In the genomic region with DNA sequence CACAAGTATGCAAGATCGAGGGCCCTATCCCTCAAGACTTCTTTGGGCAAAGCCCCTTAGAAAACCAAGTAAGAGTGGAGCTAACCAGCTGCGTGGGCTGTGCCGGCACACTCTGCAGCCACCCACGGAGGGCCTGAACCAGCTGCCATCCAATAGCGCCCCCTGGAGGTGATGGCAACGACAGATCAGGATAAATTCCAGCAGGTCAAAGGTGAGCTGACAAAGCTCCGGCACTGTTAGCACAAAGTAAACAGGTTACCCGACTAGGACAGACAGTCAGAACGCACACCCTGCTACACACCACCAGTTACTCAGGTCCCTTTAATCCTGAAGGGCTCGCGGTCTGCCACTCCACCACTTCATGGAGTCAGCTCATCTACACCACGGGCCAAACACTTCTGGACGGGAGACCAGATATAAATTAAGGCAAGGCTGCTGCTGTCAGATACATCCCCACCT, we compare ENCODE assay signal across 8 cellular contexts. TPM values are rescaled to one million over a fixed set of nuclear protein-coding genes. Genes with fewer than 3 reads are reported as not detected.
DNase-seq lines count a peak whose midpoint lies in the region; FAIRE-seq and TF ChIP-seq lines count a peak whose summit lies in the region.

No MANE protein-coding gene starts in this region.

- peaks cover 61% of the 10 kb centered on the region for H3K36me3 Mint-ChIP-seq in activated T-helper 2 cell treated with anti-CD3 and anti-CD28 coated beads, Interferon-gamma antibody, Interleukin-2, Interleukin-4, amounts not matched to agents 10 μg/mL and 5 μg/mL and 100 μg/mL, durations not matched to agents 14 hours and 24 hours and 36 hours (ENCODE audit: low read depth)

- H3K4me3 ChIP-seq in AG09309 (ENCODE audit: control insufficient read depth, low read depth, low read length) (no peak overlapping the region), Peyer's patch (no peak overlapping the region)

- no peaks in the 10 kb centered on the region for H3K27me3 ChIP-seq in Peyer's patch

- no peak overlapping the region for H3K27ac Mint-ChIP-seq in activated T-helper 2 cell treated with anti-CD3 and anti-CD28 coated beads, Interferon-gamma antibody, Interleukin-2, Interleukin-4, amounts not matched to agents 10 μg/mL and 5 μg/mL and 100 μg/mL, durations not matched to agents 14 hours and 24 hours and 36 hours

- no peak for TF ChIP-seq POLR2A in Peyer's patch (IDR thresholded peaks at IDR 0.05)

- H3K4me3 Mint-ChIP-seq in activated T-helper 2 cell treated with anti-CD3 and anti-CD28 coated beads, Interferon-gamma antibody, Interleukin-2, Interleukin-4, amounts not matched to agents 10 μg/mL and 5 μg/mL and 100 μg/mL, durations not matched to agents 14 hours and 24 hours and 36 hours (ENCODE audit: low read depth), result no peak overlapping the region

- FAIRE-seq in GM19239 (lab: Jason Lieb, UNC), result peak; percentile 18

- TF ChIP-seq CTCF in AG09309 (IDR thresholded peaks at IDR 0.05; ENCODE audit: control insufficient read depth, insufficient read depth, low read depth, low read length, missing control alignments) (peak; percentile 75), Peyer's patch (IDR thresholded peaks at IDR 0.05) (peak; percentile 27 to 83 (median 75))

- H3K4me1 ChIP-seq in Peyer's patch, result peaks cover 0 to 22% (median 4%) of the 10 kb centered on the region in 4 donors

- no peaks in the 10 kb centered on the region for H3K27me3 Mint-ChIP-seq in activated T-helper 2 cell treated with anti-CD3 and anti-CD28 coated beads, Interferon-gamma antibody, Interleukin-2, Interleukin-4, amounts not matched to agents 10 μg/mL and 5 μg/mL and 100 μg/mL, durations not matched to agents 14 hours and 24 hours and 36 hours (ENCODE audit: low read depth)

- peaks cover 42% of the 10 kb centered on the region for H3K4me1 Mint-ChIP-seq in activated T-helper 2 cell treated with anti-CD3 and anti-CD28 coated beads, Interferon-gamma antibody, Interleukin-2, Interleukin-4, amounts not matched to agents 10 μg/mL and 5 μg/mL and 100 μg/mL, durations not matched to agents 14 hours and 24 hours and 36 hours (ENCODE audit: low read depth)

- DNase-seq in AG09309 (ENCODE audit: low read depth) (no peak), GM19239 (ENCODE audit: insufficient read length, low spot score) (peak; percentile 56), Peyer's patch (peak; percentile 61 to 86 (median 82)), glomerular endothelial cell (ENCODE audit: extremely low read depth, low read depth, low spot score) (peak; percentile 41), pulmonary artery endothelial cell (ENCODE audit: low read depth, low spot score) (peak; percentile 46), SKM-1 treated with dmso at 0.1 percent for 144 hours (lab: John Stamatoyannopoulos, UW; ENCODE audit: unreplicated experiment) (no peak), NCI-H1092 treated with DMSO at 0.1 percent for 48 hours (lab: John Stamatoyannopoulos, UW) (no peak)
- peak; percentile 61 for DNase-seq in activated T-helper 2 cell treated with anti-CD3 and anti-CD28 coated beads, Interferon-gamma antibody, Interleukin-2, Interleukin-4, amounts not matched to agents 10 μg/mL and 5 μg/mL and 100 μg/mL, durations not matched to agents 14 hours and 24 hours and 36 hours (ENCODE audit: low spot score)

- H3K9me3 ChIP-seq in Peyer's patch, result no peaks in the 10 kb centered on the region

- peaks cover 0 to 31% (median 0%) of the 10 kb centered on the region in 3 donors for H3K36me3 ChIP-seq in Peyer's patch

- peak overlapping the region in 1 of 4 donors; percentile 19 for H3K27ac ChIP-seq in Peyer's patch

- no peaks in the 10 kb centered on the region for H3K9me3 Mint-ChIP-seq in activated T-helper 2 cell treated with anti-CD3 and anti-CD28 coated beads, Interferon-gamma antibody, Interleukin-2, Interleukin-4, amounts not matched to agents 10 μg/mL and 5 μg/mL and 100 μg/mL, durations not matched to agents 14 hours and 24 hours and 36 hours

- intact Hi-C loops in activated T-helper 2 cell treated with anti-CD3 and anti-CD28 coated beads, Interferon-gamma antibody, Interleukin-2, Interleukin-4, amounts not matched to agents 10 μg/mL and 5 μg/mL and 100 μg/mL, durations not matched to agents 14 hours and 24 hours and 36 hours (cut with micrococcal nuclease), result loop anchor here (1.0 kb wide), 1 partner anchor 244 kb away; no protein-coding TSS in a partner anchor

RNA-seq across cellular contexts. Expression of a gene that starts 4.9 kb away (rescaled TPM):
- total RNA-seq in Peyer's patch, result 1 to 10 TPM; 3.2 to 9.1 (median 5.5) TPM
- 10.5 and 10.6 TPM in 2 replicates for total RNA-seq in activated T-helper 2 cell treated with anti-CD3 and anti-CD28 coated beads, Interferon-gamma antibody, Interleukin-2, Interleukin-4, amounts not matched to agents 10 μg/mL and 5 μg/mL and 100 μg/mL, durations not matched to agents 14 hours and 24 hours and 36 hours
- total RNA-seq in glomerular endothelial cell, result 5.3 and 8.0 TPM in 2 replicates
- total RNA-seq in pulmonary artery endothelial cell, result 6.0 and 7.4 TPM in 2 replicates

RNA-seq across cellular contexts. Expression of a gene that starts 14.9 kb away (rescaled TPM):
- total RNA-seq in Peyer's patch, result 10 to 100 TPM in 1 of 4 donors, 1 to 10 TPM in 2, not detected in 1; 9.6 to 13.8 (median 9.9) TPM
- not detected in 2 replicates for total RNA-seq in activated T-helper 2 cell treated with anti-CD3 and anti-CD28 coated beads, Interferon-gamma antibody, Interleukin-2, Interleukin-4, amounts not matched to agents 10 μg/mL and 5 μg/mL and 100 μg/mL, durations not matched to agents 14 hours and 24 hours and 36 hours
- not detected in 2 replicates for total RNA-seq in glomerular endothelial cell
- total RNA-seq in pulmonary artery endothelial cell, result not detected in 2 replicates

RNA-seq across cellular contexts. Expression of a gene that starts 44.1 kb away (rescaled TPM):
- total RNA-seq in Peyer's patch (1 to 10 TPM in 2 of 4 donors, not detected in 2; 1.1 to 1.2 TPM), glomerular endothelial cell (0.05 TPM in 1 of 2 replicates, not detected in the other), pulmonary artery endothelial cell (under 0.01 and 0.11 TPM in 2 replicates)
- 0.30 and 0.41 TPM in 2 replicates for total RNA-seq in activated T-helper 2 cell treated with anti-CD3 and anti-CD28 coated beads, Interferon-gamma antibody, Interleukin-2, Interleukin-4, amounts not matched to agents 10 μg/mL and 5 μg/mL and 100 μg/mL, durations not matched to agents 14 hours and 24 hours and 36 hours

RNA-seq across cellular contexts. Expression of a gene that starts 48.5 kb away (rescaled TPM):
- total RNA-seq in Peyer's patch (1,000 to 10,000 TPM in 1 of 4 donors, 100 to 1,000 TPM in 2, 10 to 100 TPM in 1; 94.1 to 1,001 (median 802) TPM), glomerular endothelial cell (not detected in 2 replicates), pulmonary artery endothelial cell (under 0.01 TPM in 1 of 2 replicates, not detected in the other)
- 2.4 and 4.2 TPM in 2 replicates for total RNA-seq in activated T-helper 2 cell treated with anti-CD3 and anti-CD28 coated beads, Interferon-gamma antibody, Interleukin-2, Interleukin-4, amounts not matched to agents 10 μg/mL and 5 μg/mL and 100 μg/mL, durations not matched to agents 14 hours and 24 hours and 36 hours

Comparison
In these comparisons a context has a peak if more than half of its experiments do, and no peak if none do; other contexts are left out.
1. DNase-seq: peak in GM19239 (single experiment), Peyer's patch (3 of 3), activated T-helper 2 cell treated with anti-CD3 and anti-CD28 coated beads, Interferon-gamma antibody, Interleukin-2, Interleukin-4, amounts not matched to agents 10 μg/mL and 5 μg/mL and 100 μg/mL, durations not matched to agents 14 hours and 24 hours and 36 hours (single experiment), glomerular endothelial cell (single experiment) and pulmonary artery endothelial cell (single experiment); none in AG09309 (single experiment), SKM-1 treated with dmso at 0.1 percent for 144 hours (single experiment) and NCI-H1092 treated with DMSO at 0.1 percent for 48 hours (single experiment).